In genomic region chr4:45350438-45350837, GRCh38 we compare ENCODE assay signal across 9 cellular contexts.
DNase-seq lines count a peak whose midpoint lies in the region; ATAC-seq and TF ChIP-seq lines count a peak whose summit lies in the region.
"Had no signal": no experiment of that assay in that cellular context is flagged by ENCODE, and none has a peak within 500 bp of the region (broad histone marks: within the 10 kb centered on the region; RNA-seq: fewer than 3 reads in every experiment).

No MANE protein-coding gene starts in this region.

- no TSS peak for BruUV-seq in MCF 10A (replicated peaks; lab: Mats Ljungman, UMichigan)

- peak overlapping the region; percentile 78 for H3K27ac Mint-ChIP-seq in MCF 10A (ENCODE audit: low read depth, unreplicated experiment)
- no peak overlapping the region for H3K27ac Mint-ChIP-seq in osteocyte (ENCODE audit: unreplicated experiment)
- H3K27ac Mint-ChIP-seq in activated T-helper 2 cell treated with anti-CD3 and anti-CD28 coated beads, Interferon-gamma antibody, Interleukin-2, Interleukin-4, amounts not matched to agents 10 μg/mL and 5 μg/mL and 100 μg/mL, durations not matched to agents 14 hours and 24 hours and 36 hours: no peak overlapping the region

- intact Hi-C loops in MCF 10A (cut with micrococcal nuclease): no loop called here
- intact Hi-C loops in activated T-helper 2 cell treated with anti-CD3 and anti-CD28 coated beads, Interferon-gamma antibody, Interleukin-2, Interleukin-4, amounts not matched to agents 10 μg/mL and 5 μg/mL and 100 μg/mL, durations not matched to agents 14 hours and 24 hours and 36 hours (cut with micrococcal nuclease): no loop called here

- POLR2A ChIA-PET in MCF 10A (lab: Yijun Ruan, JAX): interaction anchor here (1.0 to 1.4 kb wide), 3 partner anchors 33 to 200 kb away, joined by 3 to 5 read pairs (median 4); no protein-coding TSS in a partner anchor

- CTCF ChIA-PET in MCF 10A (lab: Yijun Ruan, JAX): interaction anchor here (0.6 kb wide), 1 partner anchor 74 kb away, joined by 3 read pairs; no protein-coding TSS in a partner anchor

- H3K4me3 Mint-ChIP-seq in MCF 10A (ENCODE audit: unreplicated experiment): peak overlapping the region; percentile 66
- H3K4me3 Mint-ChIP-seq in osteocyte (ENCODE audit: unreplicated experiment): peak overlapping the region; percentile 36
- H3K4me3 Mint-ChIP-seq in activated T-helper 2 cell treated with anti-CD3 and anti-CD28 coated beads, Interferon-gamma antibody, Interleukin-2, Interleukin-4, amounts not matched to agents 10 μg/mL and 5 μg/mL and 100 μg/mL, durations not matched to agents 14 hours and 24 hours and 36 hours (ENCODE audit: low read depth): no peak overlapping the region

- ATAC-seq in GM18520 (IDR thresholded peaks at IDR 0.05; ENCODE audit: unreplicated experiment) (peak; percentile 67), HG03432 (IDR thresholded peaks at IDR 0.05; ENCODE audit: unreplicated experiment) (peak; percentile 89)

- H3K9me3 Mint-ChIP-seq in MCF 10A (ENCODE audit: unreplicated experiment) (no peaks in the 10 kb centered on the region), osteocyte (ENCODE audit: unreplicated experiment) (no peaks in the 10 kb centered on the region)
- H3K9me3 Mint-ChIP-seq in activated T-helper 2 cell treated with anti-CD3 and anti-CD28 coated beads, Interferon-gamma antibody, Interleukin-2, Interleukin-4, amounts not matched to agents 10 μg/mL and 5 μg/mL and 100 μg/mL, durations not matched to agents 14 hours and 24 hours and 36 hours: peaks cover 8% of the 10 kb centered on the region

- DNase-seq in MCF 10A (ENCODE audit: unreplicated experiment) (peak; percentile 55), osteocyte (ENCODE audit: extremely low spot score, unreplicated experiment) (no peak), NCI-H2227 treated with DMSO at 0.1 percent for 48 hours (lab: John Stamatoyannopoulos, UW) (no peak), ureter (ENCODE audit: low spot score) (no peak)
- no peak for DNase-seq in stimulated activated CD4-positive, alpha-beta T cell treated with anti-CD3 and anti-CD28 coated beads, Interleukin-15, amount 100 ng/mL, for 24 hours
- no peak for DNase-seq in activated T-helper 2 cell treated with anti-CD3 and anti-CD28 coated beads, Interferon-gamma antibody, Interleukin-2, Interleukin-4, amounts not matched to agents 10 μg/mL and 5 μg/mL and 100 μg/mL, durations not matched to agents 14 hours and 24 hours and 36 hours (ENCODE audit: low spot score)
- DNase-seq: esophagus squamous epithelium had no signal

- TF ChIP-seq CTCF in MCF 10A (IDR thresholded peaks at IDR 0.05; ENCODE audit: unreplicated experiment) (no peak), osteocyte (IDR thresholded peaks at IDR 0.05) (no peak)

- H3K36me3 Mint-ChIP-seq in MCF 10A (ENCODE audit: insufficient read depth, unreplicated experiment): no peaks in the 10 kb centered on the region
- H3K36me3 Mint-ChIP-seq in osteocyte (ENCODE audit: unreplicated experiment): no peaks in the 10 kb centered on the region
- H3K36me3 Mint-ChIP-seq in activated T-helper 2 cell treated with anti-CD3 and anti-CD28 coated beads, Interferon-gamma antibody, Interleukin-2, Interleukin-4, amounts not matched to agents 10 μg/mL and 5 μg/mL and 100 μg/mL, durations not matched to agents 14 hours and 24 hours and 36 hours (ENCODE audit: low read depth): no peaks in the 10 kb centered on the region

- H3K4me1 Mint-ChIP-seq in MCF 10A (ENCODE audit: insufficient read depth, unreplicated experiment): peaks cover 7% of the 10 kb centered on the region
- H3K4me1 Mint-ChIP-seq in osteocyte (ENCODE audit: unreplicated experiment): no peaks in the 10 kb centered on the region
- no peaks in the 10 kb centered on the region for H3K4me1 Mint-ChIP-seq in activated T-helper 2 cell treated with anti-CD3 and anti-CD28 coated beads, Interferon-gamma antibody, Interleukin-2, Interleukin-4, amounts not matched to agents 10 μg/mL and 5 μg/mL and 100 μg/mL, durations not matched to agents 14 hours and 24 hours and 36 hours (ENCODE audit: low read depth)

- no peaks in the 10 kb centered on the region for H3K27me3 Mint-ChIP-seq in MCF 10A (ENCODE audit: insufficient read depth, unreplicated experiment)
- H3K27me3 Mint-ChIP-seq in osteocyte (ENCODE audit: unreplicated experiment): no peaks in the 10 kb centered on the region
- no peaks in the 10 kb centered on the region for H3K27me3 Mint-ChIP-seq in activated T-helper 2 cell treated with anti-CD3 and anti-CD28 coated beads, Interferon-gamma antibody, Interleukin-2, Interleukin-4, amounts not matched to agents 10 μg/mL and 5 μg/mL and 100 μg/mL, durations not matched to agents 14 hours and 24 hours and 36 hours (ENCODE audit: low read depth)
